In the genomic region with DNA sequence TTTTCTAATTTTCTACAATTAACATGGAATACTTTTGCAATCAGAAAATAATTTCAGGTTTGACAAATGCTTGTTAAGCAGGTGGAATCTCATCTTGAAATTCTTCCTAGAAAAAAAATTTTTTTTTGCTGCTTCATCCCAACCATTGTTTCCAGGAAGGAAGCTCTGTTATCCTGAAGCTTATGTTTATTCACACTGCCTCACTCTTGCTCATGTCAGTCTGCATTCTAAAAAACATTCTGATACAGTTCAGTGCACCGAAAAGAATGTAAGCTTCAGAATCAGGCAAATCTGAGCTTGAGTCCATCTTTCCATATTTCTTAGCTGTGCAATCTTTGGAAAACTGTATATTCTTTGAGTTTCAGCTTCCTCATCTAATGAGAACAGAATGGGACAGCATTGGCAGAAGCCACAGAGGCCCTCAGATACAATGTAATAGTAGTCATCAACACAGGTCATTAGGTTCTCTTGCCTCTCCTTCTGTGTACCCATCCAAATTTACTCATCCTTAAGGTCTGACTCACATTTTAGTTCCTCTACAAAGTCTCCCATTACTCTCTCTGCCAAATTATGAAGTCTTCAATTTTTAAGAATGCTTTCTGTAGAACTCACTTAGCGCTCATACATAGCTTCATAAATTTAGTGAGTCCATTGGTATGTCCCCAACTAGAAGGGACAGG, we compare ENCODE assay signal across 25 cellular contexts.
A peak's percentile ranks its signal among the peaks of the same experiment; 100 is the strongest.
DNase-seq lines count a peak whose midpoint lies in the region; ATAC-seq and TF ChIP-seq lines count a peak whose summit lies in the region.
"Had no signal": no experiment of that assay in that cellular context is flagged by ENCODE, and none has a peak within 500 bp of the region (broad histone marks: within the 10 kb centered on the region; RNA-seq: fewer than 3 reads in every experiment).

No MANE protein-coding gene starts in this region.

- H3K27me3 ChIP-seq in adipocyte (replicated peaks; ENCODE audit: control insufficient read depth, insufficient read depth, low read length) (no peaks in the 10 kb centered on the region), tibial artery (no peaks in the 10 kb centered on the region)
- H3K27me3 ChIP-seq: neutrophil, upper lobe of right lung had no signal

- peak overlapping the region in 1 of 2 donors; percentile 5 for H3K27ac Mint-ChIP-seq in natural killer cell treated with Interleukin-12 subunit alpha and Interleukin-12 subunit beta and Interleukin-15 and Interleukin-18, amount 100 ng/mL, for 72 hours
- H3K27ac Mint-ChIP-seq in natural killer cell: no peak overlapping the region
- H3K27ac Mint-ChIP-seq in CD14-positive monocyte: no peak overlapping the region
- H3K27ac Mint-ChIP-seq in activated naive CD8-positive, alpha-beta T cell treated with anti-CD3 and anti-CD28 coated beads for 36 hours: no peak overlapping the region
- H3K27ac Mint-ChIP-seq: activated T-cell treated with anti-CD3 and anti-CD28 coated beads, Interleukin-2, amount 50 U/mL, for 24 hours; B cell; IgD-negative memory B cell had no signal

- no peak overlapping the region for H3K27ac ChIP-seq in tibial artery
- H3K27ac ChIP-seq: HL-60, neutrophil, prostate gland, upper lobe of right lung had no signal

- H3K36me3 ChIP-seq in adipocyte (ENCODE audit: control insufficient read depth, insufficient read depth, low read length, severe bottlenecking): no peaks in the 10 kb centered on the region
- no peaks in the 10 kb centered on the region for H3K36me3 ChIP-seq in tibial artery
- H3K36me3 ChIP-seq: neutrophil, prostate gland, upper lobe of right lung had no signal

- H3K4me1 Mint-ChIP-seq in natural killer cell treated with Interleukin-12 subunit alpha and Interleukin-12 subunit beta and Interleukin-15 and Interleukin-18, amount 100 ng/mL, for 72 hours (ENCODE audit: low read depth in 2 of 2): peaks cover 24 to 30% of the 10 kb centered on the region in 2 donors
- H3K4me1 Mint-ChIP-seq in natural killer cell (peaks cover 36 to 46% of the 10 kb centered on the region in 2 donors), CD14-positive monocyte (no peaks in the 10 kb centered on the region)
- peaks cover 23% of the 10 kb centered on the region for H3K4me1 Mint-ChIP-seq in activated naive CD8-positive, alpha-beta T cell treated with anti-CD3 and anti-CD28 coated beads for 36 hours
- H3K4me1 Mint-ChIP-seq: B cell, IgD-negative memory B cell had no signal

- H3K4me1 ChIP-seq in adipocyte (ENCODE audit: control insufficient read depth, insufficient read depth, low read length): peaks cover 15% of the 10 kb centered on the region
- peaks cover 0 to 4% (median 0%) of the 10 kb centered on the region in 4 donors for H3K4me1 ChIP-seq in tibial artery
- H3K4me1 ChIP-seq: prostate gland, upper lobe of right lung had no signal

- H3K9me3 ChIP-seq in adipocyte (ENCODE audit: control insufficient read depth, low read length) (no peaks in the 10 kb centered on the region), tibial artery (no peaks in the 10 kb centered on the region)
- H3K9me3 ChIP-seq: neutrophil, prostate gland, upper lobe of right lung had no signal

- H3K36me3 Mint-ChIP-seq in natural killer cell treated with Interleukin-12 subunit alpha and Interleukin-12 subunit beta and Interleukin-15 and Interleukin-18, amount 100 ng/mL, for 72 hours: peaks cover 14% of the 10 kb centered on the region
- H3K36me3 Mint-ChIP-seq in natural killer cell: peaks cover 11% of the 10 kb centered on the region
- no peaks in the 10 kb centered on the region for H3K36me3 Mint-ChIP-seq in CD14-positive monocyte
- H3K36me3 Mint-ChIP-seq in activated naive CD8-positive, alpha-beta T cell treated with anti-CD3 and anti-CD28 coated beads for 36 hours: peaks cover 4% of the 10 kb centered on the region
- H3K36me3 Mint-ChIP-seq: IgD-negative memory B cell had no signal

- no peak overlapping the region for H3K4me3 ChIP-seq in adipocyte (ENCODE audit: low read length)
- H3K4me3 ChIP-seq in tibial artery: no peak overlapping the region
- H3K4me3 ChIP-seq: lung, prostate gland, upper lobe of right lung had no signal

- intact Hi-C loops in natural killer cell (cut with micrococcal nuclease) (no loop called here), CD14-positive monocyte (cut with micrococcal nuclease) (no loop called here), tibial artery (cut with DNase I; ENCODE audit: low total_unique reads) (no loop called here)

- ATAC-seq in natural killer cell treated with Interleukin-12 subunit alpha and Interleukin-12 subunit beta and Interleukin-15 and Interleukin-18, amount 100 ng/mL, for 72 hours: no peak
- ATAC-seq in natural killer cell (no peak), HG02970 (IDR thresholded peaks at IDR 0.05; ENCODE audit: low FRiP score, unreplicated experiment) (no peak)
- ATAC-seq: upper lobe of right lung had no signal

- peaks cover 7% of the 10 kb centered on the region for H3K9me3 Mint-ChIP-seq in natural killer cell treated with Interleukin-12 subunit alpha and Interleukin-12 subunit beta and Interleukin-15 and Interleukin-18, amount 100 ng/mL, for 72 hours
- H3K9me3 Mint-ChIP-seq in natural killer cell (no peaks in the 10 kb centered on the region), CD14-positive monocyte (peaks cover 0 to 5% (median 0%) of the 10 kb centered on the region in 7 donors)
- H3K9me3 Mint-ChIP-seq in activated naive CD8-positive, alpha-beta T cell treated with anti-CD3 and anti-CD28 coated beads for 36 hours: peaks cover 3% of the 10 kb centered on the region
- H3K9me3 Mint-ChIP-seq: activated T-cell treated with anti-CD3 and anti-CD28 coated beads, Interleukin-2, amount 50 U/mL, for 24 hours had no signal

- peak overlapping the region; percentile 0 for H3K9ac ChIP-seq in adipocyte (ENCODE audit: low read length)

- H3K4me3 Mint-ChIP-seq in natural killer cell treated with Interleukin-12 subunit alpha and Interleukin-12 subunit beta and Interleukin-15 and Interleukin-18, amount 100 ng/mL, for 72 hours: peak overlapping the region; percentile 30
- no peak overlapping the region for H3K4me3 Mint-ChIP-seq in natural killer cell
- H3K4me3 Mint-ChIP-seq in CD14-positive monocyte: no peak overlapping the region
- no peak overlapping the region for H3K4me3 Mint-ChIP-seq in activated naive CD8-positive, alpha-beta T cell treated with anti-CD3 and anti-CD28 coated beads for 36 hours
- H3K4me3 Mint-ChIP-seq: activated T-cell treated with anti-CD3 and anti-CD28 coated beads, Interleukin-2, amount 50 U/mL, for 24 hours; B cell; IgD-negative memory B cell had no signal

- no peak for DNase-seq in natural killer cell treated with Interleukin-12 subunit alpha and Interleukin-12 subunit beta and Interleukin-15 and Interleukin-18, amount 100 ng/mL, for 72 hours (ENCODE audit: low spot score)
- no peak for DNase-seq in natural killer cell
- DNase-seq in adipocyte (ENCODE audit: low read depth): peak; percentile 34
- DNase-seq in fibroblast of peridontal ligament (ENCODE audit: extremely low read depth): peak; percentile 49
- no peak for DNase-seq in CD14-positive monocyte (ENCODE audit: low spot score)
- DNase-seq in tibial artery: no peak
- no peak for DNase-seq in activated naive CD8-positive, alpha-beta T cell treated with anti-CD3 and anti-CD28 coated beads for 36 hours
- DNase-seq: 8988T; activated CD4-positive, alpha-beta T cell treated with anti-CD3 and anti-CD28 coated beads for 4 hours; activated naive CD4-positive, alpha-beta T cell treated with anti-CD3 and anti-CD28 coated beads, Interleukin-2, amount 50 U/mL, for 16 hours; activated T-cell treated with anti-CD3 and anti-CD28 coated beads, Interleukin-2, amount 50 U/mL, for 24 hours; anterior cingulate cortex; central memory CD4-positive, alpha-beta T cell; DMS79 treated with DMSO at 0.1 percent for 48 hours; NCI-H1417; NCI-H2081 treated with DMSO at 0.1 percent for 48 hours; NCI-H82; upper lobe of right lung had no signal

- peaks cover 4 to 9% of the 10 kb centered on the region in 2 donors for H3K27me3 Mint-ChIP-seq in natural killer cell treated with Interleukin-12 subunit alpha and Interleukin-12 subunit beta and Interleukin-15 and Interleukin-18, amount 100 ng/mL, for 72 hours
- H3K27me3 Mint-ChIP-seq in natural killer cell (ENCODE audit: low read depth in 2 of 2): peaks cover 16 to 20% of the 10 kb centered on the region in 2 donors
- H3K27me3 Mint-ChIP-seq in CD14-positive monocyte (ENCODE audit: low read depth in 3 of 3): peaks cover 0 to 5% (median 1%) of the 10 kb centered on the region in 3 donors
- peaks cover 45% of the 10 kb centered on the region for H3K27me3 Mint-ChIP-seq in activated naive CD8-positive, alpha-beta T cell treated with anti-CD3 and anti-CD28 coated beads for 36 hours
- H3K27me3 Mint-ChIP-seq: B cell, IgD-negative memory B cell had no signal

- no peak for TF ChIP-seq CTCF in natural killer cell (IDR thresholded peaks at IDR 0.05)
- TF ChIP-seq CTCF in CD14-positive monocyte (IDR thresholded peaks at IDR 0.05): no peak
- no peak for TF ChIP-seq CTCF in tibial artery (IDR thresholded peaks at IDR 0.05)

Comparison
In these comparisons a context has a peak if more than half of its experiments do, and no peak if none do; other contexts are left out.
1. DNase-seq: peak in adipocyte (single experiment) and fibroblast of peridontal ligament (single experiment); none in natural killer cell treated with Interleukin-12 subunit alpha and Interleukin-12 subunit beta and Interleukin-15 and Interleukin-18, amount 100 ng/mL, for 72 hours (single experiment), natural killer cell (single experiment), CD14-positive monocyte (single experiment), tibial artery (0 of 2) and activated naive CD8-positive, alpha-beta T cell treated with anti-CD3 and anti-CD28 coated beads for 36 hours (single experiment).